ENCODE assay signal across 20 cellular contexts in the genomic region with DNA sequence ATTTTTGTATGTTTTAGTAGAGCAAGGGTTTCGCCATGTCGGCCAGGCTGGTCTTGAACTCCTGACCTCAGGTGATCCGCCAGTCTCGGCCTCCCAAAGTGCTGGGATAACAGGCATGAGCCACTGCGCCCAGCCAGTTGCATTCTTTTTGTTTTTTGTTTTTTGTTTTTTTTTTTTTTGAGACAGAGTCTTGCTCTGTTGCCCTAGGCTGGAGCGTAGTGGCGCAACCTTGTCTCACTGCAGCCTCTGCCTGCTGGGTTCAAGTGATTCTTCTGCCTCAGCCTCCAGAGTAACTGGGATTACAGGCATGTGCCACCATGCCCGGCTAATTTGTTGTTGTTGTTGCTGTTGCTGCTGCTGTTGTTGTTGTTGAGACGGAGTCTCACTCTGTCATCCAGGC. TPM values are rescaled to one million over a fixed set of nuclear protein-coding genes. Genes with fewer than 3 reads are reported as not detected.
"Had no signal": no experiment of that assay in that cellular context is flagged by ENCODE, and none has a peak within 500 bp of the region (broad histone marks: within the 10 kb centered on the region; RNA-seq: fewer than 3 reads in every experiment).

No MANE protein-coding gene starts in this region.

RNA-seq across cellular contexts. Expression of a gene that starts 21.3 kb away (rescaled TPM):
- total RNA-seq: ascending aorta, cardiac septum, cerebellum had no signal

RNA-seq across cellular contexts. Expression of a gene that starts 29.4 kb away (rescaled TPM):
- total RNA-seq: activated naive CD4-positive, alpha-beta T cell treated with anti-CD3 and anti-CD28 coated beads for 36 hours; activated naive CD4-positive, alpha-beta T cell treated with anti-CD3 and anti-CD28 coated beads, Interleukin-2, amount 50 U/mL, for 72 hours; activated naive CD8-positive, alpha-beta T cell treated with anti-CD3 and anti-CD28 coated beads for 36 hours; activated naive CD8-positive, alpha-beta T cell treated with anti-CD3 and anti-CD28 coated beads, Interleukin-2, amount 10 ng/mL, durations not matched to agents 7 days and 5 days; activated T-cell treated with anti-CD3 and anti-CD28 coated beads, Interleukin-2, amount 50 U/mL, for 4 hours; activated T-cell treated with anti-CD3 and anti-CD28 coated beads, Interleukin-2, amount 50 U/mL, for 72 hours; activated T-helper 1 cell treated with anti-CD3 and anti-CD28 coated beads, Interleukin-12 subunit alpha, Interleukin-12 subunit beta, Interleukin-2, Interleukin-4 antibody, amounts not matched to agents 30 ng/mL and 10 ng/mL and 1 ng/mL, durations not matched to agents 14 hours and 24 hours and 36 hours; activated T-helper 17 cell treated with anti-CD3 and anti-CD28 coated beads, Interleukin-2, amount 50 U/mL, for 72 hours; activated T-helper 2 cell treated with anti-CD3 and anti-CD28 coated beads, Interferon-gamma antibody, Interleukin-2, Interleukin-4, amounts not matched to agents 10 μg/mL and 5 μg/mL and 100 μg/mL, durations not matched to agents 14 hours and 24 hours and 36 hours; adrenal gland; aorta; ascending aorta; astrocyte; body of pancreas; breast epithelium; bronchial epithelial cell; cardiac muscle cell; cardiac septum; cerebellum; chondrocyte had no signal
- polyA plus RNA-seq: adrenal gland, aorta, cardiac muscle cell had no signal
